In the genomic region with DNA sequence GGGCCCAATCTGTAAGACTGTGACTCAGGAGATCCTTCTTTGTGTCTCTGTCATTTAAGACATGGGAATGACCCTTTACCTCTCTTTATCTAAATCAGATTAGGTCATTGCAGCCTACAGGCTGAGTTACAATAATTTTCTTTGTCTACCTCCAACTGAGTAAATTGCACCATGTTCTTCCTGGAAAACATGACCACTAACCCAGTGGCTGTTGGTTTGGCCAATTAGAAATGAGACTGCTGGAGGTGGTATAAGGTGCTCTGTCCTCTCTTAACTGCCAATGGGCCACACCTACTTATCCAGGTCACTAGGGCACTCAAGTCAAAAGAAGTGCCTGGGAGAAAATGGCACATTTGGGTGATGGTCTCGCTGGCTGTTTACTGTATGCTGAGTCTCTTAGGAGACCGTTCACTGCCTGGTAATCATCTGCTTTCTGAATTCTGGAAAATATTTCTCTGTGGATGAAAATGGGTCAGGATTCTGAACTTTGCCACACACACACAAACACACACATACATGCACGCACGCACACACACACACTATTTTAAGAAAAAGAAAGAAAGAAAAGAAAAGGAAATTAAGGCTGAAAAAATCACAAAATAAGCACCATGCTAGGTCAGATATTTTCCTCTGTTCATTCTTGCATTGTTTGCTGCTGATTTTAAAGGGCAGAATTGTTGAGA, we compare ENCODE assay signal across 10 cellular contexts. TPM values are rescaled to one million over a fixed set of nuclear protein-coding genes. Genes with fewer than 3 reads are reported as not detected.
DNase-seq lines count a peak whose midpoint lies in the region; ATAC-seq and TF ChIP-seq lines count a peak whose summit lies in the region.
"Had no signal": no experiment of that assay in that cellular context is flagged by ENCODE, and none has a peak within 500 bp of the region (broad histone marks: within the 10 kb centered on the region; RNA-seq: fewer than 3 reads in every experiment).

No MANE protein-coding gene starts in this region.

- TF ChIP-seq POLR2A in adrenal gland (IDR thresholded peaks at IDR 0.05) (no peak), vagina (IDR thresholded peaks at IDR 0.05) (no peak)

- H3K4me2 ChIP-seq in mesenchymal stem cell (ENCODE audit: low read length, poor library complexity, severe bottlenecking), result no peak overlapping the region
- H3K4me2 ChIP-seq: smooth muscle cell had no signal

- H3K14ac ChIP-seq in mesenchymal stem cell (ENCODE audit: low read length in 2 of 2), result no peak overlapping the region

- H3K18ac ChIP-seq in mesenchymal stem cell (ENCODE audit: low read depth in 1 of 2, low read length in 2 of 2), result no peak overlapping the region

- no peak for TF ChIP-seq CTCF in natural killer cell (IDR thresholded peaks at IDR 0.05)
- no peak for TF ChIP-seq CTCF in adrenal gland (IDR thresholded peaks at IDR 0.05)
- no peak for TF ChIP-seq CTCF in vagina (IDR thresholded peaks at IDR 0.05)
- TF ChIP-seq CTCF in GM10266 (IDR thresholded peaks at IDR 0.05; ENCODE audit: control insufficient read depth, insufficient read depth, low read depth, missing control alignments), result no peak

- peaks cover 35 to 84% of the 10 kb centered on the region in 2 donors for H3K4me1 ChIP-seq in adrenal gland (replicated peaks in 1 of 2)
- peaks cover 6% of the 10 kb centered on the region for H3K4me1 ChIP-seq in mesenchymal stem cell (ENCODE audit: control insufficient read depth, insufficient read depth, low read depth, low read length)
- H3K4me1 ChIP-seq in vagina, result peaks cover 25% of the 10 kb centered on the region

- H3K4me3 Mint-ChIP-seq in natural killer cell treated with Interleukin-12 subunit alpha and Interleukin-12 subunit beta and Interleukin-15 and Interleukin-18, amount 100 ng/mL, for 72 hours, result peak overlapping the region; percentile 48
- no peak overlapping the region for H3K4me3 Mint-ChIP-seq in natural killer cell

- no peak overlapping the region for H2BK12ac ChIP-seq in mesenchymal stem cell (ENCODE audit: low read length in 2 of 2)

- H3K27me3 ChIP-seq in adrenal gland, result no peaks in the 10 kb centered on the region
- no peaks in the 10 kb centered on the region for H3K27me3 ChIP-seq in mesenchymal stem cell (ENCODE audit: control insufficient read depth in 1 of 2, insufficient read depth in 1 of 2, low read length in 2 of 2)
- H3K27me3 ChIP-seq in vagina, result no peaks in the 10 kb centered on the region

- no peaks in the 10 kb centered on the region for H3K27me3 Mint-ChIP-seq in natural killer cell treated with Interleukin-12 subunit alpha and Interleukin-12 subunit beta and Interleukin-15 and Interleukin-18, amount 100 ng/mL, for 72 hours
- no peaks in the 10 kb centered on the region for H3K27me3 Mint-ChIP-seq in natural killer cell (ENCODE audit: low read depth in 2 of 2)

- H4K91ac ChIP-seq in mesenchymal stem cell (ENCODE audit: low read length), result no peak overlapping the region

- no peak overlapping the region for H2BK15ac ChIP-seq in mesenchymal stem cell (ENCODE audit: low read depth, poor library complexity, severe bottlenecking)

- H3K9ac ChIP-seq in mesenchymal stem cell (ENCODE audit: low read length), result peak overlapping the region; percentile 66

- H3K23ac ChIP-seq in mesenchymal stem cell (ENCODE audit: low read length in 2 of 2), result no peak overlapping the region

- H3K9me3 Mint-ChIP-seq in natural killer cell treated with Interleukin-12 subunit alpha and Interleukin-12 subunit beta and Interleukin-15 and Interleukin-18, amount 100 ng/mL, for 72 hours, result no peaks in the 10 kb centered on the region
- H3K9me3 Mint-ChIP-seq in natural killer cell, result no peaks in the 10 kb centered on the region

- no peak overlapping the region for H4K8ac ChIP-seq in mesenchymal stem cell (ENCODE audit: low read length)

- peak overlapping the region; percentile 34 to 64 for H3K27ac Mint-ChIP-seq in natural killer cell treated with Interleukin-12 subunit alpha and Interleukin-12 subunit beta and Interleukin-15 and Interleukin-18, amount 100 ng/mL, for 72 hours
- H3K27ac Mint-ChIP-seq in natural killer cell, result peak overlapping the region in 1 of 2 donors; percentile 53

- no peaks in the 10 kb centered on the region for H3K9me3 ChIP-seq in adrenal gland (replicated peaks in 1 of 3)
- no peaks in the 10 kb centered on the region for H3K9me3 ChIP-seq in mesenchymal stem cell (ENCODE audit: control insufficient read depth, low read length)
- no peaks in the 10 kb centered on the region for H3K9me3 ChIP-seq in vagina

- H3K79me1 ChIP-seq in mesenchymal stem cell (replicated peaks; ENCODE audit: low read length, poor library complexity, severe bottlenecking), result peaks cover 32% of the 10 kb centered on the region

- WGBS in adrenal gland, 4 donors, result 53 to 74% (median 71%) methylated on average over 4 of the region's 4 CpGs
- no CpG with 5 or more reads among the region's 4 CpGs for WGBS in mesenchymal stem cell

- peak in 1 of 2 donors; percentile 50 for ATAC-seq in natural killer cell treated with Interleukin-12 subunit alpha and Interleukin-12 subunit beta and Interleukin-15 and Interleukin-18, amount 100 ng/mL, for 72 hours
- ATAC-seq in natural killer cell (no peak), GM18868 (IDR thresholded peaks at IDR 0.05; ENCODE audit: unreplicated experiment) (no peak)

- DNase-seq in natural killer cell treated with Interleukin-12 subunit alpha and Interleukin-12 subunit beta and Interleukin-15 and Interleukin-18, amount 100 ng/mL, for 72 hours (ENCODE audit: low spot score), result no peak
- DNase-seq in natural killer cell, result no peak
- DNase-seq in adrenal gland, result no peak
- no peak for DNase-seq in mesenchymal stem cell
- DNase-seq in vagina (ENCODE audit: extremely low spot score in 2 of 2), result no peak
- no peak for DNase-seq in iPS-NIHi7 (ENCODE audit: extremely low spot score)
- DNase-seq in GM10266 (ENCODE audit: extremely low spot score), result no peak

- peak overlapping the region in 4 of 5 donors; percentile 71 to 85 (median 76) for H3K27ac ChIP-seq in adrenal gland
- H3K27ac ChIP-seq in mesenchymal stem cell (ENCODE audit: low read length, poor library complexity, severe bottlenecking), result no peak overlapping the region
- peak overlapping the region; percentile 7 for H3K27ac ChIP-seq in vagina
- H3K27ac ChIP-seq: SK-N-MC had no signal

- H3K4me3 ChIP-seq in adrenal gland (no peak overlapping the region), mesenchymal stem cell (ENCODE audit: insufficient read depth in 1 of 2, low read depth in 1 of 2, low read length in 2 of 2) (peak overlapping the region in 1 of 2 experiments; percentile 28), vagina (no peak overlapping the region)
- H3K4me3 ChIP-seq: SK-N-MC, smooth muscle cell had no signal

- no peak overlapping the region for H2BK5ac ChIP-seq in mesenchymal stem cell (ENCODE audit: low read depth, low read length, poor library complexity, severe bottlenecking)

- intact Hi-C loops in natural killer cell (cut with micrococcal nuclease), result no loop called here
- intact Hi-C loops in adrenal gland (cut with DNase I), result no loop called here
- intact Hi-C loops in vagina (cut with DNase I), result no loop called here

- H3K36me3 Mint-ChIP-seq in natural killer cell treated with Interleukin-12 subunit alpha and Interleukin-12 subunit beta and Interleukin-15 and Interleukin-18, amount 100 ng/mL, for 72 hours, result peaks cover 4% of the 10 kb centered on the region
- H3K36me3 Mint-ChIP-seq in natural killer cell, result no peaks in the 10 kb centered on the region

- H2AFZ ChIP-seq in mesenchymal stem cell (ENCODE audit: low read depth, low read length), result no peak overlapping the region

- H2AK5ac ChIP-seq in mesenchymal stem cell (ENCODE audit: low read length, severe bottlenecking), result no peak overlapping the region

- no peak overlapping the region for H2BK120ac ChIP-seq in mesenchymal stem cell (ENCODE audit: low read depth, low read length)

- peaks cover 28 to 35% of the 10 kb centered on the region in 2 donors for H3K4me1 Mint-ChIP-seq in natural killer cell treated with Interleukin-12 subunit alpha and Interleukin-12 subunit beta and Interleukin-15 and Interleukin-18, amount 100 ng/mL, for 72 hours (ENCODE audit: low read depth in 2 of 2)
- H3K4me1 Mint-ChIP-seq in natural killer cell, result peaks cover 37% of the 10 kb centered on the region in 2 donors

- H3K36me3 ChIP-seq in adrenal gland (replicated peaks in 1 of 2) (no peaks in the 10 kb centered on the region), mesenchymal stem cell (ENCODE audit: control insufficient read depth in 1 of 2, insufficient read depth in 2 of 2, low read depth in 1 of 2, low read length in 2 of 2) (no peaks in the 10 kb centered on the region), vagina (no peaks in the 10 kb centered on the region)

- H3K4ac ChIP-seq in mesenchymal stem cell (ENCODE audit: low read depth in 1 of 2, low read length in 2 of 2), result no peak overlapping the region

RNA-seq across cellular contexts. Expression of a gene that starts 16.4 kb away (rescaled TPM):
- total RNA-seq in natural killer cell treated with Interleukin-12 subunit alpha and Interleukin-12 subunit beta and Interleukin-15 and Interleukin-18, amount 100 ng/mL, for 72 hours, result 10 to 100 TPM; 21.0 to 37.6 TPM
- total RNA-seq in natural killer cell, result 10 to 100 TPM; 14.8 to 30.3 (median 18.1) TPM
- total RNA-seq in adrenal gland, result 100 to 1,000 TPM in 1 of 8 donors, 10 to 100 TPM in 7; 11.0 to 108 (median 57.4) TPM
- 10 to 100 TPM; 22.0 to 49.2 (median 27.0) TPM for polyA plus RNA-seq in adrenal gland
- polyA plus RNA-seq in mesenchymal stem cell (2013, experiment 1 of 2), result 8.3 TPM
- polyA plus RNA-seq in mesenchymal stem cell (2013, experiment 2 of 2), result 9.1 TPM
- 15.7 TPM for total RNA-seq in vagina

RNA-seq across cellular contexts. Expression of a gene that starts 44.8 kb away (rescaled TPM):
- under 1 TPM; 0.29 to 0.73 TPM for total RNA-seq in natural killer cell treated with Interleukin-12 subunit alpha and Interleukin-12 subunit beta and Interleukin-15 and Interleukin-18, amount 100 ng/mL, for 72 hours
- total RNA-seq in natural killer cell (not detected), adrenal gland (1 to 10 TPM in 1 of 8 donors, under 1 TPM in 3, not detected in 4; 0.36 to 2.0 (median 0.53) TPM), vagina (4.4 TPM)
- 1 to 10 TPM in 1 of 3 donors, under 1 TPM in 2; 0.29 to 1.9 (median 0.37) TPM for polyA plus RNA-seq in adrenal gland
- not detected for polyA plus RNA-seq in mesenchymal stem cell (2013, experiment 1 of 2)
- polyA plus RNA-seq in mesenchymal stem cell (2013, experiment 2 of 2), result 0.04 TPM

RNA-seq across cellular contexts. Expression of a gene that starts 56.1 kb away (rescaled TPM):
- 10 to 100 TPM in 1 of 2 donors, 1 to 10 TPM in 1; 8.4 to 19.7 TPM for total RNA-seq in natural killer cell treated with Interleukin-12 subunit alpha and Interleukin-12 subunit beta and Interleukin-15 and Interleukin-18, amount 100 ng/mL, for 72 hours
- 10 to 100 TPM in 1 of 3 donors, 1 to 10 TPM in 2; 5.0 to 13.1 (median 7.4) TPM for total RNA-seq in natural killer cell
- 100 to 1,000 TPM in 6 of 8 donors, 10 to 100 TPM in 2; 94.3 to 529 (median 365) TPM for total RNA-seq in adrenal gland
- 100 to 1,000 TPM; 135 to 357 (median 298) TPM for polyA plus RNA-seq in adrenal gland
- 390 TPM for polyA plus RNA-seq in mesenchymal stem cell (2013, experiment 1 of 2)
- 385 TPM for polyA plus RNA-seq in mesenchymal stem cell (2013, experiment 2 of 2)
- 1,162 TPM for total RNA-seq in vagina

Comparison
In these comparisons a context has a peak if more than half of its experiments do, and no peak if none do; other contexts are left out.
1. RNA of a gene that starts 56.1 kb away (total RNA-seq): 1,162 TPM in vagina (single experiment) and 94.3 to 529 TPM in adrenal gland; 8.4 to 19.7 TPM in natural killer cell treated with Interleukin-12 subunit alpha and Interleukin-12 subunit beta and Interleukin-15 and Interleukin-18, amount 100 ng/mL, for 72 hours and 5.0 to 13.1 TPM in natural killer cell; every median in the first group is over 4 times any median in the second.